Comparison of ENCODE assay signal across 23 cellular contexts in genomic region chr19:1327125-1327524, GRCh38. TPM values are rescaled to one million over a fixed set of nuclear protein-coding genes. Genes with fewer than 3 reads are reported as not detected.
"Had no signal": no experiment of that assay in that cellular context is flagged by ENCODE, and none has a peak within 500 bp of the region (broad histone marks: within the 10 kb centered on the region; RNA-seq: fewer than 3 reads in every experiment).

No MANE protein-coding gene starts in this region.

- DNase-seq: activated CD4-positive, alpha-beta T cell treated with anti-CD3 and anti-CD28 coated beads, Interleukin-2, amount 50 U/mL, for 1 hour; activated CD4-positive, CD25-positive, alpha-beta regulatory T cell treated with anti-CD3 and anti-CD28 coated beads, Interleukin-2, amount 50 U/mL, for 72 hours; activated effector memory CD4-positive, alpha-beta T cell treated with anti-CD3 and anti-CD28 coated beads, Interleukin-2, amount 50 U/mL, for 16 hours; activated naive CD4-positive, alpha-beta T cell treated with anti-CD3 and anti-CD28 coated beads, Interleukin-2, amount 50 U/mL, for 16 hours; activated T-cell treated with anti-CD3 and anti-CD28 coated beads, Interleukin-2, amount 50 U/mL, for 72 hours; aorta; brain microvascular endothelial cell; colonic mucosa; erythroblast; head of caudate nucleus; natural killer cell; stimulated activated CD4-positive, alpha-beta T cell treated with anti-CD3 and anti-CD28 coated beads, Interleukin-4, amount 100 ng/mL, for 1 hour; stomach; trophoblast cell had no signal

- H3K27me3 ChIP-seq: brain microvascular endothelial cell had no signal

- H3K4me3 Mint-ChIP-seq: activated T-cell treated with anti-CD3 and anti-CD28 coated beads, Interleukin-2, amount 50 U/mL, for 72 hours; central memory CD8-positive, alpha-beta T cell; natural killer cell had no signal

- FAIRE-seq: endometrium, frontal cortex, keratinocyte had no signal

- H3K4me1 Mint-ChIP-seq: central memory CD8-positive, alpha-beta T cell; natural killer cell had no signal

- H3K4me1 ChIP-seq: parathyroid adenoma had no signal

- ATAC-seq: activated T-cell treated with anti-CD3 and anti-CD28 coated beads, Interleukin-2, amount 50 U/mL, for 72 hours; natural killer cell; sciatic nerve had no signal

- H3K27ac Mint-ChIP-seq: activated T-cell treated with anti-CD3 and anti-CD28 coated beads, Interleukin-2, amount 50 U/mL, for 72 hours; natural killer cell had no signal

- H3K36me3 Mint-ChIP-seq: natural killer cell had no signal

- H3K9me3 Mint-ChIP-seq: activated T-cell treated with anti-CD3 and anti-CD28 coated beads, Interleukin-2, amount 50 U/mL, for 72 hours; central memory CD8-positive, alpha-beta T cell; natural killer cell had no signal

- H3K4me3 ChIP-seq: colonic mucosa, lung, smooth muscle cell, stomach, vagina had no signal

- H3K27ac ChIP-seq: brain microvascular endothelial cell, colonic mucosa, parathyroid adenoma, stomach, vagina had no signal

- H3K36me3 ChIP-seq: brain microvascular endothelial cell, colonic mucosa, stomach, vagina had no signal

RNA-seq across cellular contexts. Expression of gene EFNA2, which starts 41.5 kb away (rescaled TPM):
- total RNA-seq: activated T-cell treated with anti-CD3 and anti-CD28 coated beads, Interleukin-2, amount 50 U/mL, for 72 hours; aorta; natural killer cell; sciatic nerve; vagina had no signal
- polyA plus RNA-seq: keratinocyte, lung had no signal
